ENCODE assay signal across 13 cellular contexts in genomic region chr3:16325850-16326249, GRCh38.
"Had no signal": no experiment of that assay in that cellular context is flagged by ENCODE, and none has a peak within 500 bp of the region (broad histone marks: within the 10 kb centered on the region; RNA-seq: fewer than 3 reads in every experiment).

No MANE protein-coding gene starts in this region.

- H3K4me3 ChIP-seq: lung, psoas muscle, sigmoid colon, spleen, tibial artery had no signal

- H3K36me3 ChIP-seq: WERI-Rb-1 had no signal

- H3K9me3 ChIP-seq: psoas muscle, sigmoid colon, tibial artery had no signal

- H3K4me1 Mint-ChIP-seq: mesothelial cell of epicardium had no signal

- DNase-seq: left cardiac atrium, psoas muscle, sigmoid colon, spleen, tibial artery had no signal

- H3K27me3 ChIP-seq: sigmoid colon, spleen, tibial artery had no signal

- H3K27ac Mint-ChIP-seq: mesothelial cell of epicardium had no signal

- H3K9me3 Mint-ChIP-seq: neural crest cell; T-helper 1 cell treated with Interleukin-12 subunit alpha and Interleukin-12 subunit beta and Interleukin-4 antibody, amounts not matched to agents 30 μg/mL and 1 μg/mL, for 36 hours had no signal

- FAIRE-seq: astrocyte, bronchial epithelial cell, urothelium cell line had no signal

- H3K4me1 ChIP-seq: spleen, tibial artery had no signal

- H3K4me3 Mint-ChIP-seq: mesothelial cell of epicardium; neural crest cell; T-helper 1 cell treated with Interleukin-12 subunit alpha and Interleukin-12 subunit beta and Interleukin-4 antibody, amounts not matched to agents 30 μg/mL and 1 μg/mL, for 36 hours had no signal

- H3K27ac ChIP-seq: spleen, tibial artery, WERI-Rb-1 had no signal

- ATAC-seq: psoas muscle had no signal
